28 cellular contexts compared by ENCODE assay signal in genomic region chr5:2119578-2119977, GRCh38.
"Had no signal": no experiment of that assay in that cellular context is flagged by ENCODE, and none has a peak within 500 bp of the region (broad histone marks: within the 10 kb centered on the region; RNA-seq: fewer than 3 reads in every experiment).

No MANE protein-coding gene starts in this region.

- H3K36me3 Mint-ChIP-seq: natural killer cell treated with Interleukin-12 subunit alpha and Interleukin-12 subunit beta and Interleukin-15 and Interleukin-18, amount 100 ng/mL, for 72 hours; stimulated activated effector memory CD8-positive, alpha-beta T cell treated with anti-CD3 and anti-CD28 coated beads, Interleukin-12 subunit alpha, Interleukin-12 subunit beta, amount 100 ng/mL, for 72 hours; stimulated activated naive B cell treated with anti-CD40 and anti-IgM and Interleukin-4, amounts not matched to agents 10 μg/mL and 1 μg/mL and 100 μg/mL, for 72 hours had no signal

- H3K27me3 ChIP-seq: neutrophil, right lobe of liver, sigmoid colon, thyroid gland, tibial nerve, uterus had no signal

- H3K4me1 ChIP-seq: pancreas, prostate gland, right lobe of liver, sigmoid colon, stomach, thyroid gland, tibial nerve, upper lobe of right lung, uterus had no signal

- H3K9me3 ChIP-seq: neutrophil, pancreas, prostate gland, right lobe of liver, sigmoid colon, thoracic aorta, thyroid gland, upper lobe of right lung, uterus had no signal

- H3K4me3 ChIP-seq: pancreas, prostate gland, right lobe of liver, sigmoid colon, stomach, thoracic aorta, thyroid gland, tibial nerve, upper lobe of right lung, uterus had no signal

- H3K27me3 Mint-ChIP-seq: stimulated activated naive B cell treated with anti-CD40 and anti-IgM and Interleukin-4, amounts not matched to agents 10 μg/mL and 1 μg/mL and 100 μg/mL, for 72 hours had no signal

- ATAC-seq: naive thymus-derived CD8-positive, alpha-beta T cell; natural killer cell treated with Interleukin-12 subunit alpha and Interleukin-12 subunit beta and Interleukin-15 and Interleukin-18, amount 100 ng/mL, for 72 hours; pancreas; right cardiac atrium; right lobe of liver; stimulated activated effector memory CD8-positive, alpha-beta T cell treated with anti-CD3 and anti-CD28 coated beads, Interleukin-12 subunit alpha, Interleukin-12 subunit beta, amount 100 ng/mL, for 72 hours; stimulated activated naive B cell treated with anti-CD40 and anti-IgM and Interleukin-4, amounts not matched to agents 10 μg/mL and 1 μg/mL and 100 μg/mL, for 72 hours; upper lobe of right lung had no signal

- DNase-seq: naive thymus-derived CD8-positive, alpha-beta T cell; nephron progenitor cell; nucleus accumbens; pancreas; retina; right lobe of liver; sigmoid colon; small intestine; stimulated activated CD4-positive, alpha-beta T cell treated with anti-CD3 and anti-CD28 coated beads, Interleukin-15, amount 100 ng/mL, for 24 hours; stimulated activated CD4-positive, alpha-beta T cell treated with anti-CD3 and anti-CD28 coated beads, Interleukin-2, amount 100 ng/mL, for 24 hours; stimulated activated CD4-positive, alpha-beta T cell treated with anti-CD3 and anti-CD28 coated beads, Interleukin-2, amount 100 ng/mL, for 48 hours; stimulated activated CD4-positive, alpha-beta T cell treated with anti-CD3 and anti-CD28 coated beads, Interleukin-4, amount 100 ng/mL, for 24 hours; stimulated activated naive B cell treated with anti-CD40 and anti-IgM and Interleukin-4, amounts not matched to agents 10 μg/mL and 1 μg/mL and 100 μg/mL, for 72 hours; stimulated activated naive CD4-positive, alpha-beta T cell treated with Interleukin-2 at 50 U/mL for 16 hours; stomach; thyroid gland; trophoblast cell; upper lobe of right lung; uterus had no signal

- H3K4me1 Mint-ChIP-seq: naive thymus-derived CD8-positive, alpha-beta T cell; stimulated activated effector memory CD8-positive, alpha-beta T cell treated with anti-CD3 and anti-CD28 coated beads, Interleukin-12 subunit alpha, Interleukin-12 subunit beta, amount 100 ng/mL, for 72 hours; stimulated activated naive B cell treated with anti-CD40 and anti-IgM and Interleukin-4, amounts not matched to agents 10 μg/mL and 1 μg/mL and 100 μg/mL, for 72 hours had no signal

- H3K27ac ChIP-seq: neutrophil, pancreas, prostate gland, right lobe of liver, sigmoid colon, stomach, thoracic aorta, thyroid gland, tibial nerve, upper lobe of right lung, uterus had no signal

- H3K36me3 ChIP-seq: neutrophil, pancreas, prostate gland, right lobe of liver, sigmoid colon, stomach, thoracic aorta, thyroid gland, tibial nerve, upper lobe of right lung, uterus had no signal

- H3K9me3 Mint-ChIP-seq: natural killer cell treated with Interleukin-12 subunit alpha and Interleukin-12 subunit beta and Interleukin-15 and Interleukin-18, amount 100 ng/mL, for 72 hours; stimulated activated effector memory CD8-positive, alpha-beta T cell treated with anti-CD3 and anti-CD28 coated beads, Interleukin-12 subunit alpha, Interleukin-12 subunit beta, amount 100 ng/mL, for 72 hours had no signal

- H3K4me3 Mint-ChIP-seq: naive thymus-derived CD8-positive, alpha-beta T cell; natural killer cell treated with Interleukin-12 subunit alpha and Interleukin-12 subunit beta and Interleukin-15 and Interleukin-18, amount 100 ng/mL, for 72 hours; nephron progenitor cell; neural crest cell; stimulated activated effector memory CD8-positive, alpha-beta T cell treated with anti-CD3 and anti-CD28 coated beads, Interleukin-12 subunit alpha, Interleukin-12 subunit beta, amount 100 ng/mL, for 72 hours; stimulated activated naive B cell treated with anti-CD40 and anti-IgM and Interleukin-4, amounts not matched to agents 10 μg/mL and 1 μg/mL and 100 μg/mL, for 72 hours; stimulated activated naive CD8-positive, alpha-beta T cell treated with anti-CD3 and anti-CD28 coated beads, Interleukin-15, Interleukin-2, amounts not matched to agents 100 ng/mL and 50 ng/mL, for 24 hours had no signal

- H3K27ac Mint-ChIP-seq: naive thymus-derived CD8-positive, alpha-beta T cell; natural killer cell treated with Interleukin-12 subunit alpha and Interleukin-12 subunit beta and Interleukin-15 and Interleukin-18, amount 100 ng/mL, for 72 hours; nephron progenitor cell; stimulated activated effector memory CD8-positive, alpha-beta T cell treated with anti-CD3 and anti-CD28 coated beads, Interleukin-12 subunit alpha, Interleukin-12 subunit beta, amount 100 ng/mL, for 72 hours; stimulated activated naive B cell treated with anti-CD40 and anti-IgM and Interleukin-4, amounts not matched to agents 10 μg/mL and 1 μg/mL and 100 μg/mL, for 72 hours; stimulated activated naive CD8-positive, alpha-beta T cell treated with anti-CD3 and anti-CD28 coated beads, Interleukin-15, Interleukin-2, amounts not matched to agents 100 ng/mL and 50 ng/mL, for 24 hours had no signal
